ENCODE assay signal across 12 cellular contexts in genomic region chr5:168314735-168315411, GRCh38. TPM values are rescaled to one million over a fixed set of nuclear protein-coding genes. Genes with fewer than 3 reads are reported as not detected.
DNase-seq lines count a peak whose midpoint lies in the region; ATAC-seq and TF ChIP-seq lines count a peak whose summit lies in the region.
"Had no signal": no experiment of that assay in that cellular context is flagged by ENCODE, and none has a peak within 500 bp of the region (broad histone marks: within the 10 kb centered on the region; RNA-seq: fewer than 3 reads in every experiment).

No MANE protein-coding gene starts in this region.

- H3K4me1 ChIP-seq in lower lobe of right lung (peaks cover 10% of the 10 kb centered on the region), vagina (no peaks in the 10 kb centered on the region)

- TF ChIP-seq RAD21 in Ishikawa (IDR thresholded peaks at IDR 0.05; ENCODE audit: low read depth) = peak; percentile 24; the same call in 1 of the 2 replicates

- H3K36me3 Mint-ChIP-seq in natural killer cell = no peaks in the 10 kb centered on the region
- H3K36me3 Mint-ChIP-seq in activated CD8-positive, alpha-beta T cell treated with anti-CD3 and anti-CD28 coated beads for 36 hours (ENCODE audit: low read depth) = no peaks in the 10 kb centered on the region

- DNase-seq in AG04450 (ENCODE audit: low read depth, low spot score) = peak; percentile 84
- DNase-seq in caudate nucleus (lab: John Stamatoyannopoulos, UW) = no peak
- DNase-seq in lower lobe of right lung = peak; percentile 82
- no peak for DNase-seq in natural killer cell
- DNase-seq in activated CD8-positive, alpha-beta T cell treated with anti-CD3 and anti-CD28 coated beads for 36 hours = no peak
- DNase-seq in vagina (ENCODE audit: extremely low spot score in 2 of 2) = no peak
- DNase-seq: stimulated activated naive CD4-positive, alpha-beta T cell treated with Interleukin-2 at 50 U/mL for 16 hours; T-helper 17 cell had no signal

- no peaks in the 10 kb centered on the region for H3K9me3 Mint-ChIP-seq in natural killer cell
- H3K9me3 Mint-ChIP-seq in activated CD8-positive, alpha-beta T cell treated with anti-CD3 and anti-CD28 coated beads for 36 hours = no peaks in the 10 kb centered on the region

- H3K9me3 ChIP-seq in AG04450 (ENCODE audit: control insufficient read depth, insufficient read depth, low read length) = no peaks in the 10 kb centered on the region
- H3K9me3 ChIP-seq in lower lobe of right lung = no peaks in the 10 kb centered on the region
- no peaks in the 10 kb centered on the region for H3K9me3 ChIP-seq in vagina

- POLR2A ChIA-PET in AG04450 (lab: Yijun Ruan, JAX) = interaction anchor here (0.5 to 1.0 kb wide), 4 partner anchors 9 to 107 kb away, joined by 3 to 5 read pairs (median 4); no protein-coding TSS in a partner anchor
- POLR2A ChIA-PET in activated CD8-positive, alpha-beta T cell treated with anti-CD3 and anti-CD28 coated beads for 36 hours (lab: Charles Lee) = no interaction called here

- peak; percentile 25; the same call in 1 of the 2 replicates for TF ChIP-seq EP300 in Ishikawa (IDR thresholded peaks at IDR 0.05; ENCODE audit: borderline replicate concordance)

- no peaks in the 10 kb centered on the region for H3K4me1 Mint-ChIP-seq in natural killer cell
- no peaks in the 10 kb centered on the region for H3K4me1 Mint-ChIP-seq in activated CD8-positive, alpha-beta T cell treated with anti-CD3 and anti-CD28 coated beads for 36 hours (ENCODE audit: low read depth)

- no peak overlapping the region for H3K4me3 Mint-ChIP-seq in natural killer cell
- H3K4me3 Mint-ChIP-seq in activated CD8-positive, alpha-beta T cell treated with anti-CD3 and anti-CD28 coated beads for 36 hours = no peak overlapping the region
- H3K4me3 Mint-ChIP-seq: T-helper 17 cell had no signal

- no peak overlapping the region for H3K27ac Mint-ChIP-seq in natural killer cell
- H3K27ac Mint-ChIP-seq in activated CD8-positive, alpha-beta T cell treated with anti-CD3 and anti-CD28 coated beads for 36 hours = no peak overlapping the region
- H3K27ac Mint-ChIP-seq: T-helper 17 cell had no signal

- H3K27ac ChIP-seq in AG04450 (ENCODE audit: low read depth, low read length) = peak overlapping the region; percentile 39
- peak overlapping the region; percentile 62 for H3K27ac ChIP-seq in caudate nucleus (ENCODE audit: low read depth, low read length)
- peak overlapping the region; percentile 46 for H3K27ac ChIP-seq in lower lobe of right lung
- H3K27ac ChIP-seq in vagina = no peak overlapping the region
- H3K27ac ChIP-seq: cardiac muscle cell, KMS-11 had no signal

- no peak for TF ChIP-seq POLR2A in vagina (IDR thresholded peaks at IDR 0.05)

- H3K27me3 ChIP-seq in AG04450 (ENCODE audit: control insufficient read depth, insufficient read depth, low read length) = no peaks in the 10 kb centered on the region
- H3K27me3 ChIP-seq in lower lobe of right lung (ENCODE audit: low read depth) = no peaks in the 10 kb centered on the region
- H3K27me3 ChIP-seq in vagina = no peaks in the 10 kb centered on the region

- intact Hi-C loops in lower lobe of right lung (cut with DNase I) = no loop called here
- intact Hi-C loops in natural killer cell (cut with micrococcal nuclease) = no loop called here
- intact Hi-C loops in activated CD8-positive, alpha-beta T cell treated with anti-CD3 and anti-CD28 coated beads for 36 hours (cut with micrococcal nuclease) = no loop called here
- intact Hi-C loops in vagina (cut with DNase I) = no loop called here

- peaks cover 0 to 4% of the 10 kb centered on the region in 2 donors for H3K27me3 Mint-ChIP-seq in natural killer cell (ENCODE audit: low read depth in 2 of 2)
- H3K27me3 Mint-ChIP-seq in activated CD8-positive, alpha-beta T cell treated with anti-CD3 and anti-CD28 coated beads for 36 hours = peaks cover 2% of the 10 kb centered on the region

- CTCF ChIA-PET in AG04450 (lab: Charles Lee) = interaction anchor here (0.5 to 3.3 kb wide), 5 partner anchors 14 to 1631 kb away, joined by 3 to 38 read pairs (median 5); no protein-coding TSS in a partner anchor
- CTCF ChIA-PET in activated CD8-positive, alpha-beta T cell treated with anti-CD3 and anti-CD28 coated beads for 36 hours (lab: Charles Lee) = no interaction called here

- ATAC-seq in lower lobe of right lung = peak; percentile 82 to 88
- ATAC-seq in natural killer cell = no peak
- ATAC-seq in activated CD8-positive, alpha-beta T cell treated with anti-CD3 and anti-CD28 coated beads for 36 hours = no peak
- no peak for ATAC-seq in HG03442 (IDR thresholded peaks at IDR 0.05; ENCODE audit: unreplicated experiment)
- ATAC-seq: T-helper 17 cell had no signal

- H3K36me3 ChIP-seq in lower lobe of right lung (no peaks in the 10 kb centered on the region), vagina (no peaks in the 10 kb centered on the region)
- H3K36me3 ChIP-seq: cardiac muscle cell had no signal

- H3K4me3 ChIP-seq in AG04450 (ENCODE audit: low read depth, low read length) (no peak overlapping the region), lower lobe of right lung (no peak overlapping the region), vagina (no peak overlapping the region)
- H3K4me3 ChIP-seq: cardiac muscle cell had no signal

- TF ChIP-seq CTCF in AG04450 (IDR thresholded peaks at IDR 0.05; ENCODE audit: low read depth, low read length) (0 out of 2 replicates have a peak, but pooled peaks have one; percentile 2), lower lobe of right lung (IDR thresholded peaks at IDR 0.05) (no peak), natural killer cell (IDR thresholded peaks at IDR 0.05) (no peak), vagina (IDR thresholded peaks at IDR 0.05) (no peak)
- no peak for TF ChIP-seq CTCF in activated CD8-positive, alpha-beta T cell treated with anti-CD3 and anti-CD28 coated beads for 36 hours (IDR thresholded peaks at IDR 0.05)

TF ChIP-seq in Ishikawa, 13 proteins besides CTCF, POLR2A, EP300 and RAD21:
- TF ChIP-seq USF1 (IDR thresholded peaks at IDR 0.05) (no peak; the same call in 1 of the 2 replicates), TEAD4 (IDR thresholded peaks at IDR 0.05) (peak; percentile 80), ZBTB7A (IDR thresholded peaks at IDR 0.05; ENCODE audit: low read depth) (0 out of 2 replicates have a peak, but pooled peaks have one; percentile 28), EGR1 (IDR thresholded peaks at IDR 0.05) (no peak), NFIC (IDR thresholded peaks at IDR 0.05) (peak; percentile 35; the same call in 1 of the 2 replicates), CEBPB (IDR thresholded peaks at IDR 0.05) (no peak; the same call in 1 of the 2 replicates), CREB1 (IDR thresholded peaks at IDR 0.05; ENCODE audit: low read depth) (no peak), REST (IDR thresholded peaks at IDR 0.05; ENCODE audit: low read depth) (peak; percentile 53; the same call in 1 of the 2 replicates)

RNA-seq across cellular contexts. Expression of gene WWC1, which starts 23.4 kb away (rescaled TPM):
- polyA plus RNA-seq in AG04450 (2011; rRNA removed) = 4.3 and 5.2 TPM in 2 replicates
- 10.3 and 17.1 TPM in 2 replicates for polyA minus RNA-seq in AG04450 (2011; rRNA and poly(A)+ RNA removed)
- 61.9 TPM for total RNA-seq in lower lobe of right lung
- under 1 TPM; 0.42 to 0.66 (median 0.53) TPM for total RNA-seq in natural killer cell
- under 1 TPM; 0.45 to 0.47 TPM for total RNA-seq in activated CD8-positive, alpha-beta T cell treated with anti-CD3 and anti-CD28 coated beads for 36 hours
- 18.7 TPM for total RNA-seq in vagina

Comparison
In these comparisons a context has a peak if more than half of its experiments do, and no peak if none do; other contexts are left out.
1. DNase-seq: peak in AG04450 (single experiment) and lower lobe of right lung (single experiment); none in caudate nucleus (0 of 61), natural killer cell (single experiment), activated CD8-positive, alpha-beta T cell treated with anti-CD3 and anti-CD28 coated beads for 36 hours (single experiment) and vagina (0 of 2).
2. ATAC-seq: peak in lower lobe of right lung (2 of 2); none in natural killer cell (0 of 3), activated CD8-positive, alpha-beta T cell treated with anti-CD3 and anti-CD28 coated beads for 36 hours (single experiment) and HG03442 (single experiment).
3. RNA of gene WWC1, which starts 23.4 kb away (total RNA-seq): 61.9 TPM in lower lobe of right lung (single experiment) and 18.7 TPM in vagina (single experiment); 0.42 to 0.66 TPM in natural killer cell and 0.45 to 0.47 TPM in activated CD8-positive, alpha-beta T cell treated with anti-CD3 and anti-CD28 coated beads for 36 hours; every median in the first group is over 10 times any median in the second.